20 cellular contexts compared by ENCODE assay signal in genomic region chr18:66271927-66272326, GRCh38.
"Had no signal": no experiment of that assay in that cellular context is flagged by ENCODE, and none has a peak within 500 bp of the region (broad histone marks: within the 10 kb centered on the region; RNA-seq: fewer than 3 reads in every experiment).

No MANE protein-coding gene starts in this region.

- H3K27me3 ChIP-seq: adrenal gland, breast epithelium, heart left ventricle, right lobe of liver, tibial artery had no signal

- H3K36me3 Mint-ChIP-seq: activated naive CD8-positive, alpha-beta T cell; stimulated activated effector memory CD8-positive, alpha-beta T cell treated with anti-CD3 and anti-CD28 coated beads, Interleukin-12 subunit alpha, Interleukin-12 subunit beta, amount 100 ng/mL, for 72 hours had no signal

- H3K4me1 Mint-ChIP-seq: activated T-helper 17 cell treated with anti-CD3 and anti-CD28 coated beads, Interleukin-2, amount 50 U/mL, for 72 hours; stimulated activated effector memory CD8-positive, alpha-beta T cell treated with anti-CD3 and anti-CD28 coated beads, Interleukin-12 subunit alpha, Interleukin-12 subunit beta, amount 100 ng/mL, for 72 hours; stimulated activated naive CD8-positive, alpha-beta T cell treated with anti-CD3 and anti-CD28 coated beads, Interleukin-15, amount 100 ng/mL, for 72 hours had no signal

- H3K4me3 Mint-ChIP-seq: activated naive CD8-positive, alpha-beta T cell; activated T-helper 17 cell treated with anti-CD3 and anti-CD28 coated beads, Interleukin-2, amount 50 U/mL, for 72 hours; stimulated activated effector memory CD8-positive, alpha-beta T cell treated with anti-CD3 and anti-CD28 coated beads, Interleukin-12 subunit alpha, Interleukin-12 subunit beta, amount 100 ng/mL, for 72 hours; stimulated activated naive CD8-positive, alpha-beta T cell treated with anti-CD3 and anti-CD28 coated beads, Interleukin-15, amount 100 ng/mL, for 72 hours had no signal

- DNase-seq: activated naive CD4-positive, alpha-beta T cell; activated T-cell treated with anti-CD3 and anti-CD28 coated beads, Interleukin-2, amount 50 U/mL, for 1 hour; adrenal gland; heart left ventricle; left colon; mesenchymal stem cell; mucosa of descending colon; posterior cingulate gyrus; right lobe of liver; stimulated activated CD4-positive, alpha-beta T cell treated with anti-CD3 and anti-CD28 coated beads, Interleukin-1b, Interleukin-23, amount 100 ng/mL, for 48 hours; stimulated activated naive CD8-positive, alpha-beta T cell treated with anti-CD3 and anti-CD28 coated beads, Interleukin-15, amount 100 ng/mL, for 72 hours; T-helper 1 cell; tibial artery had no signal

- H3K4me1 ChIP-seq: adrenal gland, breast epithelium, heart left ventricle, right lobe of liver, tibial artery had no signal

- H3K27me3 Mint-ChIP-seq: activated naive CD8-positive, alpha-beta T cell; activated T-helper 17 cell treated with anti-CD3 and anti-CD28 coated beads, Interleukin-2, amount 50 U/mL, for 72 hours; stimulated activated naive CD8-positive, alpha-beta T cell treated with anti-CD3 and anti-CD28 coated beads, Interleukin-15, amount 100 ng/mL, for 72 hours had no signal

- H3K4me3 ChIP-seq: adrenal gland, breast epithelium, coronary artery, heart left ventricle, mucosa of descending colon, right lobe of liver, skin epidermis, tibial artery had no signal

- H3K27ac ChIP-seq: adrenal gland, breast epithelium, coronary artery, epithelial cell of prostate, heart left ventricle, right lobe of liver, skin epidermis, tibial artery had no signal

- H3K27ac Mint-ChIP-seq: activated naive CD8-positive, alpha-beta T cell; activated T-helper 17 cell treated with anti-CD3 and anti-CD28 coated beads, Interleukin-2, amount 50 U/mL, for 72 hours; stimulated activated effector memory CD8-positive, alpha-beta T cell treated with anti-CD3 and anti-CD28 coated beads, Interleukin-12 subunit alpha, Interleukin-12 subunit beta, amount 100 ng/mL, for 72 hours; stimulated activated naive CD8-positive, alpha-beta T cell treated with anti-CD3 and anti-CD28 coated beads, Interleukin-15, amount 100 ng/mL, for 72 hours had no signal

- H3K36me3 ChIP-seq: adrenal gland, breast epithelium, heart left ventricle, right lobe of liver, tibial artery had no signal
